23 cellular contexts compared by ENCODE assay signal in genomic region chr9:37798677-37799076, GRCh38. TPM values are rescaled to one million over a fixed set of nuclear protein-coding genes. Genes with fewer than 3 reads are reported as not detected.
DNase-seq lines count a peak whose midpoint lies in the region; ATAC-seq, FAIRE-seq and TF ChIP-seq lines count a peak whose summit lies in the region.
"Had no signal": no experiment of that assay in that cellular context is flagged by ENCODE, and none has a peak within 500 bp of the region (broad histone marks: within the 10 kb centered on the region; RNA-seq: fewer than 3 reads in every experiment).

No MANE protein-coding gene starts in this region.

- H3K9ac ChIP-seq in neural progenitor cell (no peak overlapping the region), kidney (ENCODE audit: low read length in 2 of 2) (no peak overlapping the region)
- H3K9ac ChIP-seq: SK-N-SH had no signal

- peak overlapping the region; percentile 19 for H3K4me3 Mint-ChIP-seq in activated naive CD4-positive, alpha-beta T cell treated with anti-CD3 and anti-CD28 coated beads, Interleukin-2, amount 10 ng/mL, durations not matched to agents 7 days and 5 days
- H3K4me3 Mint-ChIP-seq in T-cell (peak overlapping the region in 2 of 3 donors; percentile 86 to 88), neural progenitor cell (peak overlapping the region; percentile 98)
- H3K4me3 Mint-ChIP-seq: dendritic cell treated with granulocyte-macrophage colony-stimulating factor and Interleukin-4, amounts not matched to agents 40 ng/mL and 50 ng/mL, for 4 days had no signal

- peaks cover 43% of the 10 kb centered on the region for H3K4me1 Mint-ChIP-seq in activated naive CD4-positive, alpha-beta T cell treated with anti-CD3 and anti-CD28 coated beads, Interleukin-2, amount 10 ng/mL, durations not matched to agents 7 days and 5 days
- peaks cover 32 to 35% (median 34%) of the 10 kb centered on the region in 3 donors for H3K4me1 Mint-ChIP-seq in T-cell
- H3K4me1 Mint-ChIP-seq in neural progenitor cell = peaks cover 16% of the 10 kb centered on the region

- ATAC-seq in T-cell (replicated peaks in 1 of 4) = no peak
- no peak for ATAC-seq in GM19455 (IDR thresholded peaks at IDR 0.05; ENCODE audit: unreplicated experiment)
- ATAC-seq: heart right ventricle, mucosa of descending colon, right cardiac atrium had no signal

- intact Hi-C loops in kidney (cut with DNase I) = no loop called here

- peaks cover 2% of the 10 kb centered on the region for H3K36me3 Mint-ChIP-seq in activated naive CD4-positive, alpha-beta T cell treated with anti-CD3 and anti-CD28 coated beads, Interleukin-2, amount 10 ng/mL, durations not matched to agents 7 days and 5 days
- H3K36me3 Mint-ChIP-seq in T-cell = no peaks in the 10 kb centered on the region
- no peaks in the 10 kb centered on the region for H3K36me3 Mint-ChIP-seq in neural progenitor cell

- H3K9me3 ChIP-seq in neural progenitor cell (ENCODE audit: low read depth) (no peaks in the 10 kb centered on the region), kidney (ENCODE audit: control insufficient read depth in 1 of 2, low read length in 2 of 2) (no peaks in the 10 kb centered on the region)
- H3K9me3 ChIP-seq: adrenal gland, HAP-1, heart right ventricle, mucosa of descending colon, SK-N-SH had no signal

- no peaks in the 10 kb centered on the region for H3K9me3 Mint-ChIP-seq in activated naive CD4-positive, alpha-beta T cell treated with anti-CD3 and anti-CD28 coated beads, Interleukin-2, amount 10 ng/mL, durations not matched to agents 7 days and 5 days
- H3K9me3 Mint-ChIP-seq in T-cell = no peaks in the 10 kb centered on the region
- H3K9me3 Mint-ChIP-seq in neural progenitor cell = no peaks in the 10 kb centered on the region
- H3K9me3 Mint-ChIP-seq: activated T-cell treated with anti-CD3 and anti-CD28 coated beads, Interleukin-2, amount 50 U/mL, for 24 hours; dendritic cell treated with granulocyte-macrophage colony-stimulating factor and Interleukin-4, amounts not matched to agents 40 ng/mL and 50 ng/mL, for 4 days; immature natural killer cell had no signal

- H3K27ac ChIP-seq in neural progenitor cell = no peak overlapping the region
- H3K27ac ChIP-seq in kidney (ENCODE audit: low read depth in 2 of 2, low read length in 2 of 2) = no peak overlapping the region
- H3K27ac ChIP-seq: adrenal gland, heart right ventricle had no signal

- H3K4me1 ChIP-seq in neural progenitor cell (peaks cover 18% of the 10 kb centered on the region), kidney (ENCODE audit: control insufficient read depth in 1 of 2, insufficient read depth in 1 of 2, low read depth in 1 of 2, low read length in 2 of 2) (peaks cover 4 to 12% of the 10 kb centered on the region in 2 donors)

- POLR2A ChIA-PET in T-cell (lab: Charles Lee) = no interaction called here

- peaks cover 18% of the 10 kb centered on the region for H3K27me3 ChIP-seq in neural progenitor cell
- H3K27me3 ChIP-seq: adrenal gland, heart right ventricle had no signal

- no peak overlapping the region for H3K4me3 ChIP-seq in neural progenitor cell
- H3K4me3 ChIP-seq in kidney (ENCODE audit: low read length in 2 of 2) = no peak overlapping the region
- H3K4me3 ChIP-seq: adrenal gland, HAP-1, heart right ventricle, mucosa of descending colon had no signal

- no peak overlapping the region for H2AFZ ChIP-seq in neural progenitor cell (replicated peaks)

- TF ChIP-seq CTCF in neural progenitor cell (IDR thresholded peaks at IDR 0.05) = no peak
- TF ChIP-seq CTCF in kidney (IDR thresholded peaks at IDR 0.05; ENCODE audit: borderline replicate concordance, extremely low read depth, insufficient read depth) = no peak

- CTCF ChIA-PET in activated naive CD4-positive, alpha-beta T cell treated with anti-CD3 and anti-CD28 coated beads, Interleukin-2, amount 10 ng/mL, durations not matched to agents 7 days and 5 days (lab: Charles Lee) = no interaction called here
- CTCF ChIA-PET in T-cell (lab: Charles Lee) = no interaction called here

- no peak for TF ChIP-seq POLR2A in GM12891 (IDR thresholded peaks at IDR 0.05; ENCODE audit: low read depth, low read length)

- H3K36me3 ChIP-seq in neural progenitor cell = no peaks in the 10 kb centered on the region
- H3K36me3 ChIP-seq in kidney (ENCODE audit: control insufficient read depth in 1 of 2, insufficient read depth in 2 of 2, low read length in 2 of 2) = no peaks in the 10 kb centered on the region
- H3K36me3 ChIP-seq: adrenal gland, HAP-1, heart right ventricle had no signal

- peaks cover 21% of the 10 kb centered on the region for H4K20me1 ChIP-seq in neural progenitor cell (ENCODE audit: low read depth)

- H3K27ac Mint-ChIP-seq in activated naive CD4-positive, alpha-beta T cell treated with anti-CD3 and anti-CD28 coated beads, Interleukin-2, amount 10 ng/mL, durations not matched to agents 7 days and 5 days = no peak overlapping the region
- H3K27ac Mint-ChIP-seq in T-cell (no peak overlapping the region), neural progenitor cell (no peak overlapping the region)
- H3K27ac Mint-ChIP-seq: dendritic cell treated with granulocyte-macrophage colony-stimulating factor and Interleukin-4, amounts not matched to agents 40 ng/mL and 50 ng/mL, for 4 days had no signal

- no peak overlapping the region for H3K4me2 ChIP-seq in neural progenitor cell
- H3K4me2 ChIP-seq: SK-N-SH had no signal

- peaks cover 14% of the 10 kb centered on the region for H3F3A ChIP-seq in neural progenitor cell (ENCODE audit: low read depth)

- peaks cover 24% of the 10 kb centered on the region for H3K79me2 ChIP-seq in neural progenitor cell (ENCODE audit: low read depth)

- DNase-seq in activated naive CD4-positive, alpha-beta T cell treated with anti-CD3 and anti-CD28 coated beads, Interleukin-2, amount 10 ng/mL, durations not matched to agents 7 days and 5 days = no peak
- DNase-seq in activated naive CD4-positive, alpha-beta T cell treated with Interleukin-2 at 50 U/mL for 16 hours = no peak
- DNase-seq in GM12891 (ENCODE audit: insufficient read length, low spot score) = no peak
- no peak for DNase-seq in T-cell
- no peak for DNase-seq in neural progenitor cell (ENCODE audit: low spot score)
- no peak for DNase-seq in kidney
- DNase-seq in anterior cingulate cortex (lab: John Stamatoyannopoulos, UW) = no peak
- DNase-seq: activated CD4-positive, alpha-beta T cell treated with anti-CD3 and anti-CD28 coated beads for 4 hours; activated T-cell treated with anti-CD3 and anti-CD28 coated beads, Interleukin-2, amount 50 U/mL, for 24 hours; adrenal gland; heart right ventricle; immature natural killer cell; mucosa of descending colon; NCI-H1930; NCI-H446 treated with DMSO at 0.1 percent for 48 hours; right cardiac atrium; RPMI8226; SK-N-SH had no signal

- FAIRE-seq in GM12891 (lab: Jason Lieb, UNC) = peak; percentile 33
- FAIRE-seq in kidney (lab: Jason Lieb, UNC) = no peak
- FAIRE-seq: GM19239, TTC549 had no signal

- H3K27me3 Mint-ChIP-seq in activated naive CD4-positive, alpha-beta T cell treated with anti-CD3 and anti-CD28 coated beads, Interleukin-2, amount 10 ng/mL, durations not matched to agents 7 days and 5 days = peaks cover 9% of the 10 kb centered on the region
- H3K27me3 Mint-ChIP-seq in T-cell (no peaks in the 10 kb centered on the region), neural progenitor cell (ENCODE audit: insufficient read depth, low read depth) (peaks cover 2% of the 10 kb centered on the region)
- H3K27me3 Mint-ChIP-seq: activated T-cell treated with anti-CD3 and anti-CD28 coated beads, Interleukin-2, amount 50 U/mL, for 24 hours; dendritic cell treated with granulocyte-macrophage colony-stimulating factor and Interleukin-4, amounts not matched to agents 40 ng/mL and 50 ng/mL, for 4 days had no signal

TF ChIP-seq in GM12891, 5 proteins besides CTCF, POLR2A, EP300 and RAD21:
- TF ChIP-seq TAF1 (IDR thresholded peaks at IDR 0.05; ENCODE audit: low read depth, low read length) (no peak), SPI1 (IDR thresholded peaks at IDR 0.05; ENCODE audit: low read depth, low read length) (no peak), POU2F2 (IDR thresholded peaks at IDR 0.05; ENCODE audit: low read depth, low read length) (no peak), POLR2AphosphoS5 (IDR thresholded peaks at IDR 0.05; ENCODE audit: low read depth, low read length) (no peak)

RNA-seq across cellular contexts. Expression of gene DCAF10, which starts 1.9 kb away (rescaled TPM):
- 5.8 TPM for polyA plus RNA-seq in GM12891 (2012; ENCODE audit: low read depth, missing spikeins)
- total RNA-seq in T-cell (10 to 100 TPM; 18.4 to 20.9 (median 19.2) TPM), neural progenitor cell (ENCODE audit: low replicate concordance) (15.8 and 21.0 TPM in 2 replicates), kidney (28.5 TPM)
- 10.6 TPM for polyA plus RNA-seq in kidney (ENCODE audit: insufficient read depth, low read depth, low replicate concordance)

RNA-seq across cellular contexts. Expression of gene EXOSC3, which starts 13.8 kb away (rescaled TPM):
- polyA plus RNA-seq in GM12891 (2012; ENCODE audit: low read depth, missing spikeins) = 37.2 TPM
- total RNA-seq in T-cell = 10 to 100 TPM; 40.0 to 64.2 (median 59.2) TPM
- total RNA-seq in neural progenitor cell (ENCODE audit: low replicate concordance) = 61.5 and 85.2 TPM in 2 replicates
- total RNA-seq in kidney = 32.3 TPM
- polyA plus RNA-seq in kidney (ENCODE audit: insufficient read depth, low read depth, low replicate concordance) = 31.6 TPM

RNA-seq across cellular contexts. Expression of gene TRMT10B, which starts 45.1 kb away (rescaled TPM):
- polyA plus RNA-seq in GM12891 (2012; ENCODE audit: low read depth, missing spikeins) = 5.0 TPM
- 10 to 100 TPM; 17.8 to 25.6 (median 21.6) TPM for total RNA-seq in T-cell
- total RNA-seq in neural progenitor cell (ENCODE audit: low replicate concordance) = 5.4 and 6.5 TPM in 2 replicates
- 12.4 TPM for total RNA-seq in kidney
- 5.2 TPM for polyA plus RNA-seq in kidney (ENCODE audit: insufficient read depth, low read depth, low replicate concordance)

Comparison
In these comparisons a context has a peak if more than half of its experiments do, and no peak if none do; other contexts are left out.
1. H3K4me3 Mint-ChIP-seq: peak in every context shown above with its lines; median percentile 98 in neural progenitor cell; 87 in T-cell; 19 in activated naive CD4-positive, alpha-beta T cell treated with anti-CD3 and anti-CD28 coated beads, Interleukin-2, amount 10 ng/mL, durations not matched to agents 7 days and 5 days.